In the genomic region with DNA sequence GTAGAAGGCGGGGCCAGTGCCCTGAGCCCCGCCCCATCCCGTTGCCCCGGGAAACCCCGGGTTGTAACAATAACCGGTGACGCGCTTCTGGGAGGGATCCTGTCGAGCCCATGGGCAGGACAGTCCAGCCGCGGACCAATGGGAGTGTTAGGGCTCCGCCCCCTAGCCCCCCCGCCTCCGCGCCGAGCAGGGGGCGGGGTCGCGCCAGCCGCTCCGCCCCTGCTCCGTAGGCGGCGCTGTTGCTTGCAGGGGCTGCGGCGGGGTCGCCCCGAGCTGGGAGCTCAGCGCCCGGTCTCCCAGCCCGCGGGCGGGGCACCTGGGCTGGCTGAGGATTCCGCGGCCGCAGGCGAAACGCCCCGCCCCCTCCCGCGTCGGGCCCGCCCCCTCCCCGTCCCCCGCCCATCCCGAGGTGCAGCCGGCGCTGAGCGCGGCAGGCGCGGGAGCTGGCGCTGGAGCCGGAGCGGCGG, we compare ENCODE assay signal across 1 cellular context.
A peak's percentile ranks its signal among the peaks of the same experiment; 100 is the strongest.
TF ChIP-seq lines count a peak whose summit lies in the region.

A gene (plus strand): TSS at position 407 of the 467 bp plus-strand sequence.

TF ChIP-seq in HepG2, 621 proteins besides CTCF, POLR2A, EP300 and RAD21 (continued from another document and continues in another):
- TF ChIP-seq HNRNPLL (IDR thresholded peaks at IDR 0.05; ENCODE audit: low read depth, low read length, poor library complexity, severe bottlenecking) (peak; percentile 79), CREM (IDR thresholded peaks at IDR 0.05) (peak; percentile 45; the same call in 1 of the 2 replicates), CREM (CRISPR knock-in tag; IDR thresholded peaks at IDR 0.05) (no peak), CREB1 (IDR thresholded peaks at IDR 0.05) (peak; percentile 79), CREB1 (CRISPR knock-in tag; IDR thresholded peaks at IDR 0.05) (peak; percentile 77), NFYB (CRISPR knock-in tag; IDR thresholded peaks at IDR 0.05) (peak; percentile 80), ZIK1 (CRISPR knock-in tag; IDR thresholded peaks at IDR 0.05; ENCODE audit: borderline replicate concordance, low read depth) (no peak), SP4 (CRISPR knock-in tag; IDR thresholded peaks at IDR 0.05) (peak; percentile 97), RFX5 (IDR thresholded peaks at IDR 0.05; ENCODE audit: low read depth, low read length) (peak; percentile 46), SPEN (CRISPR knock-in tag; IDR thresholded peaks at IDR 0.05; ENCODE audit: low read depth) (peak; percentile 47; the same call in 1 of the 2 replicates), TBL1XR1 (IDR thresholded peaks at IDR 0.05; ENCODE audit: borderline replicate concordance, low read length, partially characterized antibody) (peak; percentile 28), GABPB1 (CRISPR knock-in tag; IDR thresholded peaks at IDR 0.05) (peak; percentile 62; the same call in 1 of the 2 replicates), ZNF674 (CRISPR knock-in tag; IDR thresholded peaks at IDR 0.05; ENCODE audit: low read depth) (0 out of 2 replicates have a peak, but pooled peaks have one; percentile 15), ZBTB8A (CRISPR knock-in tag; IDR thresholded peaks at IDR 0.05; ENCODE audit: borderline replicate concordance, low read depth) (no peak), HNF4G (IDR thresholded peaks at IDR 0.05; ENCODE audit: borderline replicate concordance, low read depth, low read length) (no peak), HNF4G (CRISPR knock-in tag; IDR thresholded peaks at IDR 0.05; ENCODE audit: borderline replicate concordance, low read depth) (no peak), RARA (CRISPR knock-in tag; IDR thresholded peaks at IDR 0.05) (0 out of 2 replicates have a peak, but pooled peaks have one; percentile 11), POGZ (CRISPR knock-in tag; IDR thresholded peaks at IDR 0.05) (peak; percentile 29; the same call in 1 of the 2 replicates), ZFP82 (CRISPR knock-in tag; IDR thresholded peaks at IDR 0.05; ENCODE audit: borderline replicate concordance) (0 out of 2 replicates have a peak, but pooled peaks have one; percentile 34), ZNF501 (CRISPR knock-in tag; IDR thresholded peaks at IDR 0.05) (0 out of 2 replicates have a peak, but pooled peaks have one; percentile 38), HDAC1 (CRISPR knock-in tag; IDR thresholded peaks at IDR 0.05) (0 out of 2 replicates have a peak, but pooled peaks have one; percentile 24), ZNF660 (CRISPR knock-in tag; IDR thresholded peaks at IDR 0.05; ENCODE audit: borderline replicate concordance, low read depth) (no peak), FOXC1 (CRISPR knock-in tag; IDR thresholded peaks at IDR 0.05; ENCODE audit: borderline replicate concordance) (no peak), STAG1 (CRISPR knock-in tag; IDR thresholded peaks at IDR 0.05) (peak; percentile 47), ELF3 (CRISPR knock-in tag; IDR thresholded peaks at IDR 0.05) (no peak), KDM2A (CRISPR knock-in tag; IDR thresholded peaks at IDR 0.05; ENCODE audit: borderline replicate concordance, low read depth) (peak; percentile 21; the same call in 1 of the 2 replicates), U2AF2 (IDR thresholded peaks at IDR 0.05; ENCODE audit: low read depth, low read length) (peak; percentile 83; the same call in 1 of the 2 replicates), ZFP37 (CRISPR knock-in tag; IDR thresholded peaks at IDR 0.05; ENCODE audit: borderline replicate concordance) (no peak), SAP130 (CRISPR knock-in tag; IDR thresholded peaks at IDR 0.05; ENCODE audit: low read depth) (0 out of 2 replicates have a peak, but pooled peaks have one; percentile 44), SKI (IDR thresholded peaks at IDR 0.05; ENCODE audit: partially characterized antibody) (peak; percentile 45)
- TF ChIP-seq, protein P1, sequence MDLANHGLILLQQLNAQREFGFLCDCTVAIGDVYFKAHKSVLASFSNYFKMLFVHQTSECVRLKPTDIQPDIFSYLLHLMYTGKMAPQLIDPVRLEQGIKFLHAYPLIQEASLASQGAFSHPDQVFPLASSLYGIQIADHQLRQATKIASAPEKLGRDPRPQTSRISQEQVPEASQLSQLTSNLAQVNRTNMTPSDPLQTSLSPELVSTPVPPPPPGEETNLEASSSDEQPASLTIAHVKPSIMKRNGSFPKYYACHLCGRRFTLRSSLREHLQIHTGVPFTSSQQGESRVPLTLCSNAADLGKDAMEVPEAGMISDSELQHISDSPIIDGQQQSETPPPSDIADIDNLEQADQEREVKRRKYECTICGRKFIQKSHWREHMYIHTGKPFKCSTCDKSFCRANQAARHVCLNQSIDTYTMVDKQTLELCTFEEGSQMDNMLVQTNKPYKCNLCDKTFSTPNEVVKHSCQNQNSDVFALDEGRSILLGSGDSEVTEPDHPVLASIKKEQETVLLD (CRISPR knock-in tag; IDR thresholded peaks at IDR 0.05; ENCODE audit: low read depth) = peak; percentile 65; the same call in 1 of the 2 replicates
- TF ChIP-seq, protein P2, sequence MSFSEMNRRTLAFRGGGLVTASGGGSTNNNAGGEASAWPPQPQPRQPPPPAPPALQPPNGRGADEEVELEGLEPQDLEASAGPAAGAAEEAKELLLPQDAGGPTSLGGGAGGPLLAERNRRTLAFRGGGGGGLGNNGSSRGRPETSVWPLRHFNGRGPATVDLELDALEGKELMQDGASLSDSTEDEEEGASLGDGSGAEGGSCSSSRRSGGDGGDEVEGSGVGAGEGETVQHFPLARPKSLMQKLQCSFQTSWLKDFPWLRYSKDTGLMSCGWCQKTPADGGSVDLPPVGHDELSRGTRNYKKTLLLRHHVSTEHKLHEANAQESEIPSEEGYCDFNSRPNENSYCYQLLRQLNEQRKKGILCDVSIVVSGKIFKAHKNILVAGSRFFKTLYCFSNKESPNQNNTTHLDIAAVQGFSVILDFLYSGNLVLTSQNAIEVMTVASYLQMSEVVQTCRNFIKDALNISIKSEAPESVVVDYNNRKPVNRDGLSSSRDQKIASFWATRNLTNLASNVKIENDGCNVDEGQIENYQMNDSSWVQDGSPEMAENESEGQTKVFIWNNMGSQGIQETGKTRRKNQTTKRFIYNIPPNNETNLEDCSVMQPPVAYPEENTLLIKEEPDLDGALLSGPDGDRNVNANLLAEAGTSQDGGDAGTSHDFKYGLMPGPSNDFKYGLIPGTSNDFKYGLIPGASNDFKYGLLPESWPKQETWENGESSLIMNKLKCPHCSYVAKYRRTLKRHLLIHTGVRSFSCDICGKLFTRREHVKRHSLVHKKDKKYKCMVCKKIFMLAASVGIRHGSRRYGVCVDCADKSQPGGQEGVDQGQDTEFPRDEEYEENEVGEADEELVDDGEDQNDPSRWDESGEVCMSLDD (CRISPR knock-in tag; IDR thresholded peaks at IDR 0.05; ENCODE audit: borderline replicate concordance) = no peak
- TF ChIP-seq, protein P3, sequence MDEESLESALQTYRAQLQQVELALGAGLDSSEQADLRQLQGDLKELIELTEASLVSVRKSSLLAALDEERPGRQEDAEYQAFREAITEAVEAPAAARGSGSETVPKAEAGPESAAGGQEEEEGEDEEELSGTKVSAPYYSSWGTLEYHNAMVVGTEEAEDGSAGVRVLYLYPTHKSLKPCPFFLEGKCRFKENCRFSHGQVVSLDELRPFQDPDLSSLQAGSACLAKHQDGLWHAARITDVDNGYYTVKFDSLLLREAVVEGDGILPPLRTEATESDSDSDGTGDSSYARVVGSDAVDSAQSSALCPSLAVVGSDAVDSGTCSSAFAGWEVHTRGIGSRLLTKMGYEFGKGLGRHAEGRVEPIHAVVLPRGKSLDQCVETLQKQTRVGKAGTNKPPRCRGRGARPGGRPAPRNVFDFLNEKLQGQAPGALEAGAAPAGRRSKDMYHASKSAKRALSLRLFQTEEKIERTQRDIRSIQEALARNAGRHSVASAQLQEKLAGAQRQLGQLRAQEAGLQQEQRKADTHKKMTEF (CRISPR knock-in tag; IDR thresholded peaks at IDR 0.05) = 0 out of 2 replicates have a peak, but pooled peaks have one; percentile 36
- TF ChIP-seq, protein P4, sequence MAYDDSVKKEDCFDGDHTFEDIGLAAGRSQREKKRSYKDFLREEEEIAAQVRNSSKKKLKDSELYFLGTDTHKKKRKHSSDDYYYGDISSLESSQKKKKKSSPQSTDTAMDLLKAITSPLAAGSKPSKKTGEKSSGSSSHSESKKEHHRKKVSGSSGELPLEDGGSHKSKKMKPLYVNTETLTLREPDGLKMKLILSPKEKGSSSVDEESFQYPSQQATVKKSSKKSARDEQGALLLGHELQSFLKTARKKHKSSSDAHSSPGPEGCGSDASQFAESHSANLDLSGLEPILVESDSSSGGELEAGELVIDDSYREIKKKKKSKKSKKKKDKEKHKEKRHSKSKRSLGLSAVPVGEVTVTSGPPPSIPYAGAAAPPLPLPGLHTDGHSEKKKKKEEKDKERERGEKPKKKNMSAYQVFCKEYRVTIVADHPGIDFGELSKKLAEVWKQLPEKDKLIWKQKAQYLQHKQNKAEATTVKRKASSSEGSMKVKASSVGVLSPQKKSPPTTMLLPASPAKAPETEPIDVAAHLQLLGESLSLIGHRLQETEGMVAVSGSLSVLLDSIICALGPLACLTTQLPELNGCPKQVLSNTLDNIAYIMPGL (CRISPR knock-in tag; IDR thresholded peaks at IDR 0.05; ENCODE audit: borderline replicate concordance in 1 of 2, low read depth in 1 of 2) = peak in 1 of 2 experiments; percentile 22; a peak in 1 of 4 replicates
- TF ChIP-seq, protein P5, sequence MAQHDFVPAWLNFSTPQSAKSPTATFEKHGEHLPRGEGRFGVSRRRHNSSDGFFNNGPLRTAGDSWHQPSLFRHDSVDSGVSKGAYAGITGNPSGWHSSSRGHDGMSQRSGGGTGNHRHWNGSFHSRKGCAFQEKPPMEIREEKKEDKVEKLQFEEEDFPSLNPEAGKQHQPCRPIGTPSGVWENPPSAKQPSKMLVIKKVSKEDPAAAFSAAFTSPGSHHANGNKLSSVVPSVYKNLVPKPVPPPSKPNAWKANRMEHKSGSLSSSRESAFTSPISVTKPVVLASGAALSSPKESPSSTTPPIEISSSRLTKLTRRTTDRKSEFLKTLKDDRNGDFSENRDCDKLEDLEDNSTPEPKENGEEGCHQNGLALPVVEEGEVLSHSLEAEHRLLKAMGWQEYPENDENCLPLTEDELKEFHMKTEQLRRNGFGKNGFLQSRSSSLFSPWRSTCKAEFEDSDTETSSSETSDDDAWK (CRISPR knock-in tag; IDR thresholded peaks at IDR 0.05) = no peak
- TF ChIP-seq, protein P6, sequence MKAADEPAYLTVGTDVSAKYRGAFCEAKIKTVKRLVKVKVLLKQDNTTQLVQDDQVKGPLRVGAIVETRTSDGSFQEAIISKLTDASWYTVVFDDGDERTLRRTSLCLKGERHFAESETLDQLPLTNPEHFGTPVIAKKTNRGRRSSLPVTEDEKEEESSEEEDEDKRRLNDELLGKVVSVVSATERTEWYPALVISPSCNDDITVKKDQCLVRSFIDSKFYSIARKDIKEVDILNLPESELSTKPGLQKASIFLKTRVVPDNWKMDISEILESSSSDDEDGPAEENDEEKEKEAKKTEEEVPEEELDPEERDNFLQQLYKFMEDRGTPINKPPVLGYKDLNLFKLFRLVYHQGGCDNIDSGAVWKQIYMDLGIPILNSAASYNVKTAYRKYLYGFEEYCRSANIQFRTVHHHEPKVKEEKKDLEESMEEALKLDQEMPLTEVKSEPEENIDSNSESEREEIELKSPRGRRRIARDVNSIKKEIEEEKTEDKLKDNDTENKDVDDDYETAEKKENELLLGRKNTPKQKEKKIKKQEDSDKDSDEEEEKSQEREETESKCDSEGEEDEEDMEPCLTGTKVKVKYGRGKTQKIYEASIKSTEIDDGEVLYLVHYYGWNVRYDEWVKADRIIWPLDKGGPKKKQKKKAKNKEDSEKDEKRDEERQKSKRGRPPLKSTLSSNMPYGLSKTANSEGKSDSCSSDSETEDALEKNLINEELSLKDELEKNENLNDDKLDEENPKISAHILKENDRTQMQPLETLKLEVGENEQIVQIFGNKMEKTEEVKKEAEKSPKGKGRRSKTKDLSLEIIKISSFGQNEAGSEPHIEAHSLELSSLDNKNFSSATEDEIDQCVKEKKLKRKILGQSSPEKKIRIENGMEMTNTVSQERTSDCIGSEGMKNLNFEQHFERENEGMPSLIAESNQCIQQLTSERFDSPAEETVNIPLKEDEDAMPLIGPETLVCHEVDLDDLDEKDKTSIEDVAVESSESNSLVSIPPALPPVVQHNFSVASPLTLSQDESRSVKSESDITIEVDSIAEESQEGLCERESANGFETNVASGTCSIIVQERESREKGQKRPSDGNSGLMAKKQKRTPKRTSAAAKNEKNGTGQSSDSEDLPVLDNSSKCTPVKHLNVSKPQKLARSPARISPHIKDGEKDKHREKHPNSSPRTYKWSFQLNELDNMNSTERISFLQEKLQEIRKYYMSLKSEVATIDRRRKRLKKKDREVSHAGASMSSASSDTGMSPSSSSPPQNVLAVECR (CRISPR knock-in tag; IDR thresholded peaks at IDR 0.05; ENCODE audit: borderline replicate concordance) = peak; percentile 27; the same call in 1 of the 2 replicates
- TF ChIP-seq, protein P7, sequence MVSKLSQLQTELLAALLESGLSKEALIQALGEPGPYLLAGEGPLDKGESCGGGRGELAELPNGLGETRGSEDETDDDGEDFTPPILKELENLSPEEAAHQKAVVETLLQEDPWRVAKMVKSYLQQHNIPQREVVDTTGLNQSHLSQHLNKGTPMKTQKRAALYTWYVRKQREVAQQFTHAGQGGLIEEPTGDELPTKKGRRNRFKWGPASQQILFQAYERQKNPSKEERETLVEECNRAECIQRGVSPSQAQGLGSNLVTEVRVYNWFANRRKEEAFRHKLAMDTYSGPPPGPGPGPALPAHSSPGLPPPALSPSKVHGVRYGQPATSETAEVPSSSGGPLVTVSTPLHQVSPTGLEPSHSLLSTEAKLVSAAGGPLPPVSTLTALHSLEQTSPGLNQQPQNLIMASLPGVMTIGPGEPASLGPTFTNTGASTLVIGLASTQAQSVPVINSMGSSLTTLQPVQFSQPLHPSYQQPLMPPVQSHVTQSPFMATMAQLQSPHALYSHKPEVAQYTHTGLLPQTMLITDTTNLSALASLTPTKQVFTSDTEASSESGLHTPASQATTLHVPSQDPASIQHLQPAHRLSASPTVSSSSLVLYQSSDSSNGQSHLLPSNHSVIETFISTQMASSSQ (IDR thresholded peaks at IDR 0.05; ENCODE audit: low read depth) = no peak
- TF ChIP-seq, protein P7 (CRISPR knock-in tag; IDR thresholded peaks at IDR 0.05; ENCODE audit: borderline replicate concordance) = no peak
